11 cellular contexts compared by ENCODE assay signal in genomic region chr4:57102050-57102564, GRCh38. TPM values are rescaled to one million over a fixed set of nuclear protein-coding genes. Genes with fewer than 3 reads are reported as not detected.
DNase-seq lines count a peak whose midpoint lies in the region; ATAC-seq, FAIRE-seq and TF ChIP-seq lines count a peak whose summit lies in the region.
"Had no signal": no experiment of that assay in that cellular context is flagged by ENCODE, and none has a peak within 500 bp of the region (broad histone marks: within the 10 kb centered on the region; RNA-seq: fewer than 3 reads in every experiment).

No MANE protein-coding gene starts in this region.

- H3K79me2 ChIP-seq in mammary epithelial cell (ENCODE audit: insufficient read depth, low read length): peaks cover 85% of the 10 kb centered on the region
- peaks cover 77% of the 10 kb centered on the region for H3K79me2 ChIP-seq in keratinocyte (ENCODE audit: control insufficient read depth, insufficient read depth, low read length)

- no peaks in the 10 kb centered on the region for H3K36me3 ChIP-seq in mammary epithelial cell (ENCODE audit: insufficient read depth, low read length)
- H3K36me3 ChIP-seq in keratinocyte (ENCODE audit: control insufficient read depth in 2 of 2, extremely low read depth in 1 of 2, insufficient read depth in 2 of 2, low read length in 2 of 2): peaks cover 3 to 8% of the 10 kb centered on the region in 2 experiments
- no peaks in the 10 kb centered on the region for H3K36me3 ChIP-seq in H7 (replicated peaks; ENCODE audit: control insufficient read depth, insufficient read depth, low read length)

- intact Hi-C loops in mammary epithelial cell (cut with micrococcal nuclease): no loop called here

- no peak for ATAC-seq in HG03342 (IDR thresholded peaks at IDR 0.05; ENCODE audit: unreplicated experiment)

- CTCF ChIA-PET in mammary epithelial cell (lab: Charles Lee; ENCODE audit: low non-redundant PET): no interaction called here

- H4K20me1 ChIP-seq in mammary epithelial cell (ENCODE audit: insufficient read depth, low read length): no peaks in the 10 kb centered on the region
- H4K20me1 ChIP-seq in keratinocyte (ENCODE audit: control insufficient read depth, extremely low read depth, insufficient read depth, low read length): no peaks in the 10 kb centered on the region

- dilution Hi-C loops in mammary epithelial cell (cut with HindIII; ENCODE audit: low sequenced_read_pairs) (no loop called here), keratinocyte (cut with MboI; ENCODE audit: extremely low pct_ligation_motif_present, low sequenced_read_pairs) (no loop called here)

- DNase-seq in GM03348 (ENCODE audit: low spot score) (peak; percentile 34), mammary epithelial cell (peak; percentile 31), keratinocyte (ENCODE audit: low read depth, low spot score) (no peak), skeletal muscle cell (ENCODE audit: low read depth) (peak; percentile 97), SW480 (ENCODE audit: low spot score) (no peak), NCI-H2081 treated with DMSO at 0.1 percent for 48 hours (lab: John Stamatoyannopoulos, UW) (no peak), H7 (no peak)
- DNase-seq: DND-41; stimulated activated CD4-positive, alpha-beta T cell treated with anti-CD3 and anti-CD28 coated beads, Interleukin-12 subunit alpha, Interleukin-12 subunit beta, amount 100 ng/mL, for 4 hours; SW 1271 had no signal

- H3K9me1 ChIP-seq in keratinocyte (ENCODE audit: control insufficient read depth, extremely low read depth, insufficient read depth, low read length): no peaks in the 10 kb centered on the region

- in situ Hi-C loops in mammary epithelial cell (cut with MboI; ENCODE audit: low sequenced_read_pairs in 2 of 2): no loop called here

- H3K27ac ChIP-seq in mammary epithelial cell (ENCODE audit: insufficient read depth, low read depth, low read length) (no peak overlapping the region), keratinocyte (ENCODE audit: control insufficient read depth, insufficient read depth, low read length) (no peak overlapping the region)

- peaks cover 18% of the 10 kb centered on the region for H3K4me1 ChIP-seq in mammary epithelial cell (ENCODE audit: insufficient read depth, low read length)
- H3K4me1 ChIP-seq in keratinocyte (ENCODE audit: control insufficient read depth, extremely low read depth, insufficient read depth, low read length): peaks cover 21% of the 10 kb centered on the region

- FAIRE-seq in keratinocyte (lab: Jason Lieb, UNC): peak; percentile 64

- 30% methylated on average over 4 of the region's 4 CpGs for WGBS in mammary epithelial cell (ENCODE audit: low coverage, missing lambda C conversion rate)

- H3K9me3 ChIP-seq in mammary epithelial cell (replicated peaks; ENCODE audit: insufficient read depth, low read length) (no peaks in the 10 kb centered on the region), keratinocyte (ENCODE audit: control insufficient read depth, low read depth, low read length) (no peaks in the 10 kb centered on the region)

- H3K4me3 ChIP-seq in mammary epithelial cell (replicated peaks in 1 of 3; ENCODE audit: insufficient read depth in 1 of 3, low read depth in 2 of 3, low read length in 3 of 3) (no peak overlapping the region), keratinocyte (ENCODE audit: control insufficient read depth in 2 of 3, extremely low read depth in 1 of 3, insufficient read depth in 2 of 3, low read depth in 1 of 3, low read length in 3 of 3) (no peak overlapping the region), skeletal muscle cell (ENCODE audit: low read depth, low read length) (no peak overlapping the region), H7 (ENCODE audit: insufficient read depth, low read depth, low read length) (no peak overlapping the region)

- no TSS peak for BruUV-seq in mammary epithelial cell (replicated peaks; lab: Mats Ljungman, UMichigan)

- no peak overlapping the region for H2AFZ ChIP-seq in mammary epithelial cell (ENCODE audit: low read depth, low read length)
- H2AFZ ChIP-seq in keratinocyte (ENCODE audit: control insufficient read depth, low read length): no peak overlapping the region

- no peak overlapping the region for H3K4me2 ChIP-seq in mammary epithelial cell (ENCODE audit: insufficient read depth, low read depth, low read length)
- H3K4me2 ChIP-seq in keratinocyte (ENCODE audit: control insufficient read depth, extremely low read depth, insufficient read depth, low read depth, low read length): no peak overlapping the region

- H3K9ac ChIP-seq in mammary epithelial cell (ENCODE audit: insufficient read depth, low read length) (no peak overlapping the region), keratinocyte (ENCODE audit: control insufficient read depth, extremely low read depth, insufficient read depth, low read length) (no peak overlapping the region)

- H3K27me3 ChIP-seq in mammary epithelial cell (ENCODE audit: insufficient read depth, low read length) (no peaks in the 10 kb centered on the region), keratinocyte (ENCODE audit: control insufficient read depth, extremely low read depth, insufficient read depth, low read length) (no peaks in the 10 kb centered on the region), H7 (ENCODE audit: control insufficient read depth, insufficient read depth, low read length) (no peaks in the 10 kb centered on the region)

- no peak for TF ChIP-seq CTCF in mammary epithelial cell (conservative IDR thresholded peaks at IDR 0.05 in 1 of 2, IDR thresholded peaks at IDR 0.05 in 1 of 2; ENCODE audit: extremely low read depth in 1 of 2, insufficient read depth in 1 of 2, low read depth in 1 of 2, low read length in 2 of 2)
- no peak for TF ChIP-seq CTCF in keratinocyte (optimal IDR thresholded peaks at IDR 0.05 in 1 of 3, IDR thresholded peaks at IDR 0.05 in 1 of 3, conservative IDR thresholded peaks at IDR 0.05 in 1 of 3; ENCODE audit: extremely low read depth in 1 of 3, insufficient read depth in 2 of 3, low read length in 3 of 3)

RNA-seq across cellular contexts. Expression of gene IGFBP7, which starts 8.1 kb away (rescaled TPM):
- total RNA-seq in mammary epithelial cell: 100 to 1,000 TPM in 1 of 2 donors, 10 to 100 TPM in 1; 73.4 to 300 TPM
- 159 TPM for polyA plus RNA-seq in mammary epithelial cell
- 42.0 TPM for polyA minus RNA-seq in mammary epithelial cell
- 333 to 459 TPM (median 413 TPM) in 3 replicates for polyA plus RNA-seq in keratinocyte
- polyA plus RNA-seq in keratinocyte (2011; ENCODE audit: low read depth): 88.3 TPM
- polyA plus RNA-seq in keratinocyte (2011; cell fraction: cytosol; rRNA removed): 261 and 339 TPM in 2 replicates
- 517 and 626 TPM in 2 replicates for polyA plus RNA-seq in keratinocyte (2011; cell fraction: nucleus; rRNA removed)
- 111 and 285 TPM in 2 replicates for polyA plus RNA-seq in keratinocyte (2012; ENCODE audit: low replicate concordance)
- 50.8 to 61.4 TPM (median 51.7 TPM) in 3 replicates for polyA minus RNA-seq in keratinocyte
- polyA minus RNA-seq in keratinocyte (2011; cell fraction: cytosol; rRNA and poly(A)+ RNA removed): 394 TPM
- polyA minus RNA-seq in keratinocyte (2011; cell fraction: nucleus; rRNA and poly(A)+ RNA removed): 190 and 209 TPM in 2 replicates
- 4.4 and 6.7 TPM in 2 replicates for total RNA-seq in H7 (2014; rRNA removed; shearing (Covaris generic))

Comparison
In these comparisons a context has a peak if more than half of its experiments do, and no peak if none do; other contexts are left out.
1. DNase-seq: peak in GM03348 (single experiment), mammary epithelial cell (single experiment) and skeletal muscle cell (single experiment); none in keratinocyte (single experiment), SW480 (single experiment), NCI-H2081 treated with DMSO at 0.1 percent for 48 hours (single experiment) and H7 (single experiment).